8 cellular contexts compared by ENCODE assay signal in the genomic region with DNA sequence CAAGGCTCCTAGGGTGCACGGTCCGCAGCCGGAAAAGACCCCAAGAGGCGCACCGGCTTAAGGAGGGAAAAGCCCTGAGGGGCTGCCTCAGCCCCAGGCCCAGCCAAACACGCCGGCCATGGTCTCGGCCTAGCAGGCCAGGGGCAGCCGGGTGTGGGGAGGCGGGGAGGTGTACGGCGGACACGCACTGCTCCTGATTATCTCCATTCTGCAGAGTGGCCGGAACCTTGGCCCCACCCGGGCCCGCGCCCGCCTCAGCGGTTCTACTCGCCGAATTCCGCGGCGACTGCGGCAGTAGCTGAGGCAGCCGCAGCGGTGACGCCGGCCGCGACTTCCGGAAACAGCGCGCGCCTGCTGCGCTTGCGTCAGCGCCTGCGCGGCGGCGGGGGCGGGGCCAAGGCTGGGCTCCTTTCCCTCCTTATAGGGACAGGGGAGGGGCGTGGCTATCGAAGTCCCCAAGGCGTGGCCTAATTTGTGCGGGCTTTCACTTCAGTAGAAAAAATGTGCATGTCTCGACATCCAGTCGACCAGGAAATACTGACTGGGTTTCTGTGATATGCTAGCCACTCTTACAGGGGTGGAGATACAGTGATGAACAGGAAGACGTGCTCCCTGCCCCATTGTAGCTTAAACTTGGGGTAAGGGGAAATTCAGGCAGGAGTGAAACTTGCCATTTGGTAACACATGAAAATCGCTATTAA.
DNase-seq lines count a peak whose midpoint lies in the region; ATAC-seq lines count a peak whose summit lies in the region.

Gene PARN (minus strand): TSS at position 342 of the 701 bp plus-strand sequence. CDS start 135 bp downstream, at position 207.

- H3K9me3 Mint-ChIP-seq in central memory CD8-positive, alpha-beta T cell, result peaks cover 6% of the 10 kb centered on the region

- H3K27me3 Mint-ChIP-seq in central memory CD8-positive, alpha-beta T cell, result no peaks in the 10 kb centered on the region

- DNase-seq in AG08395 (ENCODE audit: low spot score), result peak; percentile 98
- DNase-seq in NCI-H446 treated with DMSO at 0.1 percent for 48 hours (lab: John Stamatoyannopoulos, UW), result peak; percentile 92
- DNase-seq in central memory CD8-positive, alpha-beta T cell (ENCODE audit: low spot score in 2 of 2), result peak; percentile 96
- DNase-seq in iris pigment epithelial cell (ENCODE audit: low read depth), result peak; percentile 98
- peak; percentile 89 to 97 for DNase-seq in stimulated activated CD4-positive, alpha-beta T cell treated with anti-CD3 and anti-CD28 coated beads, Interleukin-12 subunit alpha, Interleukin-12 subunit beta, amount 100 ng/mL, for 24 hours (ENCODE audit: low read depth in 2 of 2)

- peak within 1 kb of the TSS; percentile 92 for H3K27ac Mint-ChIP-seq in central memory CD8-positive, alpha-beta T cell (ENCODE audit: low read depth)

- peaks cover 44% of the 10 kb centered on the region for H3K36me3 Mint-ChIP-seq in central memory CD8-positive, alpha-beta T cell (ENCODE audit: insufficient read depth)

- peaks cover 45% of the 10 kb centered on the region for H3K4me1 Mint-ChIP-seq in central memory CD8-positive, alpha-beta T cell

- ATAC-seq in GM19025 (IDR thresholded peaks at IDR 0.05; ENCODE audit: low read depth, unreplicated experiment), result peak; percentile 46
- peak; percentile 54 for ATAC-seq in HG03342 (IDR thresholded peaks at IDR 0.05; ENCODE audit: unreplicated experiment)
- ATAC-seq in activated CD4-positive, CD25-positive, alpha-beta regulatory T cell treated with anti-CD3 and anti-CD28 coated beads, Interleukin-2, amount 50 U/mL, for 24 hours, result peak; percentile 53 to 57
- peak; percentile 47 for ATAC-seq in central memory CD8-positive, alpha-beta T cell (replicated peaks; ENCODE audit: extremely low read depth, poor library complexity, severe bottlenecking)

- peak within 1 kb of the TSS; percentile 95 for H3K4me3 Mint-ChIP-seq in central memory CD8-positive, alpha-beta T cell

Comparison
In these comparisons a context has a peak if more than half of its experiments do, and no peak if none do; other contexts are left out.
1. Peak in every context shown above with its lines: DNase-seq and ATAC-seq.